Comparison of ENCODE assay signal across 17 cellular contexts in genomic region chr7:120274899-120275298, GRCh38. TPM values are rescaled to one million over a fixed set of nuclear protein-coding genes. Genes with fewer than 3 reads are reported as not detected.
"Had no signal": no experiment of that assay in that cellular context is flagged by ENCODE, and none has a peak within 500 bp of the region (broad histone marks: within the 10 kb centered on the region; RNA-seq: fewer than 3 reads in every experiment).

No MANE protein-coding gene starts in this region.

- FAIRE-seq: endometrium had no signal

- H3K36me3 Mint-ChIP-seq: activated naive CD4-positive, alpha-beta T cell treated with anti-CD3 and anti-CD28 coated beads, Interleukin-2, amount 50 U/mL, for 24 hours; immature natural killer cell; natural killer cell had no signal

- H3K4me3 ChIP-seq: body of pancreas, mucosa of descending colon, thoracic aorta, uterus had no signal

- ATAC-seq: activated CD4-positive, CD25-positive, alpha-beta regulatory T cell treated with anti-CD3 and anti-CD28 coated beads, Interleukin-2, amount 50 U/mL, for 24 hours; body of pancreas; esophagus mucosa; left cardiac atrium; mucosa of descending colon; natural killer cell had no signal

- H3K9me3 Mint-ChIP-seq: activated naive CD4-positive, alpha-beta T cell treated with anti-CD3 and anti-CD28 coated beads, Interleukin-2, amount 50 U/mL, for 24 hours; T-helper 2 cell treated with Interferon-gamma antibody and Interleukin-4, amounts not matched to agents 5 μg/mL and 100 μg/mL, for 36 hours had no signal

- H3K27ac Mint-ChIP-seq: activated naive CD4-positive, alpha-beta T cell treated with anti-CD3 and anti-CD28 coated beads, Interleukin-2, amount 50 U/mL, for 24 hours; activated T-cell treated with anti-CD3 and anti-CD28 coated beads, Interleukin-2, amount 50 U/mL, for 24 hours; immature natural killer cell; natural killer cell; stimulated activated naive CD8-positive, alpha-beta T cell treated with anti-CD3 and anti-CD28 coated beads, Interleukin-15, Interleukin-2, amounts not matched to agents 100 ng/mL and 50 ng/mL, for 24 hours; T-helper 2 cell treated with Interferon-gamma antibody and Interleukin-4, amounts not matched to agents 5 μg/mL and 100 μg/mL, for 36 hours had no signal

- H3K9me3 ChIP-seq: body of pancreas, mucosa of descending colon, thoracic aorta, uterus had no signal

- H3K36me3 ChIP-seq: thoracic aorta, uterus had no signal

- H3K4me3 Mint-ChIP-seq: activated naive CD4-positive, alpha-beta T cell treated with anti-CD3 and anti-CD28 coated beads, Interleukin-2, amount 50 U/mL, for 24 hours; activated T-cell treated with anti-CD3 and anti-CD28 coated beads, Interleukin-2, amount 50 U/mL, for 24 hours; immature natural killer cell; natural killer cell; stimulated activated naive CD8-positive, alpha-beta T cell treated with anti-CD3 and anti-CD28 coated beads, Interleukin-15, Interleukin-2, amounts not matched to agents 100 ng/mL and 50 ng/mL, for 24 hours; T-helper 2 cell treated with Interferon-gamma antibody and Interleukin-4, amounts not matched to agents 5 μg/mL and 100 μg/mL, for 36 hours had no signal

- H3K4me1 Mint-ChIP-seq: immature natural killer cell, natural killer cell had no signal

- DNase-seq: activated effector memory CD4-positive, alpha-beta T cell treated with Interleukin-2 at 50 U/mL for 16 hours; activated T-cell treated with anti-CD3 and anti-CD28 coated beads, Interleukin-2, amount 50 U/mL, for 24 hours; body of pancreas; immature natural killer cell; left cardiac atrium; mammary epithelial cell; mucosa of descending colon; natural killer cell; stimulated activated CD4-positive, alpha-beta T cell treated with anti-CD3 and anti-CD28 coated beads, Interleukin-4, amount 100 ng/mL, for 1 hour had no signal

- H3K27ac ChIP-seq: body of pancreas, thoracic aorta had no signal

- H3K27me3 ChIP-seq: body of pancreas, uterus had no signal

- H3K4me1 ChIP-seq: uterus had no signal

RNA-seq across cellular contexts. Expression of gene KCND2, which starts 1.9 kb away (rescaled TPM):
- total RNA-seq: esophagus mucosa, natural killer cell had no signal
- polyA plus RNA-seq: immature natural killer cell, mammary epithelial cell had no signal
